1 cellular context compared by ENCODE assay signal in genomic region chr14:90986510-90986909, GRCh38.
TF ChIP-seq lines count a peak whose summit lies in the region.

No MANE protein-coding gene starts in this region.

TF ChIP-seq in WTC11, 78 proteins besides CTCF, POLR2A, EP300 and RAD21 (continued from another document):
- TF ChIP-seq STAT6 (CRISPR knock-in tag; conservative IDR thresholded peaks at IDR 0.05; ENCODE audit: low read depth) (no peak), MLX (CRISPR knock-in tag; IDR thresholded peaks at IDR 0.05) (no peak), ARID4B (CRISPR knock-in tag; IDR thresholded peaks at IDR 0.05; ENCODE audit: borderline replicate concordance) (no peak), ZNF317 (CRISPR knock-in tag; IDR thresholded peaks at IDR 0.05; ENCODE audit: borderline replicate concordance, low read depth) (no peak)
